1 cellular context compared by ENCODE assay signal in the genomic region with DNA sequence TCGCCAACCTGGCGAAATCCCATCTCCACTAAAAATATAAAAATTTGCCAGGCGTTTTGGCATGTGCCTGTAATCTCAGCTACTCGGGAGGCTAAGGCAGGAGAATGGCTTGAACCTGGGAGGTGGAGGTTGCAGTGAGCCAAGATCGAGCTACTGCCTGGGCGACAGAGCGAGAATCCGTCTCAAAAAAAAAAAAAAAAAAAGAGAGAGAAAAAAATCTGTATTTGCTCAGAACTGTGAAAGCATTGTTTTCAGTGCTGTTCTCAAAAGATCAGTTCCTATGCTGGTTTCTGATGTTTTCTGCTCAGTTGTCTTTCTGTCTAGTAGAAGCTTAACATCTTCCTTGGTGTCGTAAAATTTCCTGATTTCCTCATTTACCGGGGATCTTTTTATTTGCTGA.
TF ChIP-seq lines count a peak whose summit lies in the region.

No MANE protein-coding gene starts in this region.

TF ChIP-seq in HepG2, 621 proteins besides CTCF, POLR2A, EP300 and RAD21:
- no peak for TF ChIP-seq THAP7 (CRISPR knock-in tag; IDR thresholded peaks at IDR 0.05)
- TF ChIP-seq, protein P1, sequence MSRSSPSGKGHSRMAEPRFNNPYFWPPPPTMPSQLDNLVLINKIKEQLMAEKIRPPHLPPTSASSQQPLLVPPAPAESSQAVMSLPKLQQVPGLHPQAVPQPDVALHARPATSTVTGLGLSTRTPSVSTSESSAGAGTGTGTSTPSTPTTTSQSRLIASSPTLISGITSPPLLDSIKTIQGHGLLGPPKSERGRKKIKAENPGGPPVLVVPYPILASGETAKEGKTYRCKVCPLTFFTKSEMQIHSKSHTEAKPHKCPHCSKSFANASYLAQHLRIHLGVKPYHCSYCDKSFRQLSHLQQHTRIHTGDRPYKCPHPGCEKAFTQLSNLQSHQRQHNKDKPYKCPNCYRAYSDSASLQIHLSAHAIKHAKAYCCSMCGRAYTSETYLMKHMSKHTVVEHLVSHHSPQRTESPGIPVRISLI (CRISPR knock-in tag; IDR thresholded peaks at IDR 0.05; ENCODE audit: borderline replicate concordance), result peak; percentile 40; the same call in 1 of the 2 replicates
- TF ChIP-seq ZNF441 (CRISPR knock-in tag; IDR thresholded peaks at IDR 0.05; ENCODE audit: borderline replicate concordance), result peak; percentile 94
- TF ChIP-seq SOX6 (IDR thresholded peaks at IDR 0.05), result no peak
- TF ChIP-seq SOX6 (CRISPR knock-in tag; IDR thresholded peaks at IDR 0.05), result 0 out of 2 replicates have a peak, but pooled peaks have one; percentile 28
